10 cellular contexts compared by ENCODE assay signal in the genomic region with DNA sequence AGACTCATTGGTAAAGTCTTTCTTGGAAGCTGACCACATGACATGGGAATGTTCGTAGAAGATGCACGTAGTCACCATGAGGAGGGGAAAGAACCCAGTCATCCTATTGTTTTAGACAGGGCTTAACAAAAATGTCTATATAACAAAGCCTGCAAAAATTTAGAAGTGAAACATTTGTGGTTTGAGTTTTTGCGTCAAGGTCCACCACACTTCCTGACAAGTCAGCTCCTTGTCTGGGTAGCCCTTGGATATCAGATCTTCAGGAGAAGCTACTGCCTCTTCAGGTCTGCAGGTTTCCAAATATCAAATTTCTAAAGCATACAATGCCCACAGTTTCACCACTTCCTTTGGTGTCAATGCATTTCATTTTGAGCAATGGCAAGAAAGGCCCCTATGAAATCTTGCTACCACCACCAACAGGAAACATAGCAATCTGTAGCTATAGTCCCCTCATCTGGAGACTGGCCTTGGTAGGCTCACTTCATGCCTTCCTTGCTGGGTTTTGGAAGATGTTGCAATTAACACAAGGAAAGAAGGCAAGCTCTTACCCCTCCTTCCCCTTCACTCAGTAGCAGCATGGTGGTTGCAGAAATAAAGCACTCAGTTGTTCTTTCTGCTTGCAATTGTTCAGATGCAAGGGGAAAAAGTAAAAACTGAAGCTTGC.
A peak's percentile ranks its signal among the peaks of the same experiment; 100 is the strongest.
DNase-seq lines count a peak whose midpoint lies in the region; ATAC-seq, FAIRE-seq and TF ChIP-seq lines count a peak whose summit lies in the region.
"Had no signal": no experiment of that assay in that cellular context is flagged by ENCODE, and none has a peak within 500 bp of the region (broad histone marks: within the 10 kb centered on the region; RNA-seq: fewer than 3 reads in every experiment).

No MANE protein-coding gene starts in this region.

- H3K27ac ChIP-seq in small intestine (ENCODE audit: low read depth in 1 of 2, low read length in 1 of 2) (peak overlapping the region; percentile 50 to 57), psoas muscle (no peak overlapping the region)

- peaks cover 6 to 8% of the 10 kb centered on the region in 2 donors for H3K4me1 ChIP-seq in small intestine (ENCODE audit: control insufficient read depth in 2 of 2, insufficient read depth in 1 of 2, low read depth in 1 of 2, low read length in 1 of 2)
- no peaks in the 10 kb centered on the region for H3K4me1 ChIP-seq in psoas muscle

- peak; percentile 45 for DNase-seq in activated CD4-positive, alpha-beta T cell treated with anti-CD3 and anti-CD28 coated beads for 36 hours
- DNase-seq in activated CD4-positive, alpha-beta T cell treated with anti-CD3 and anti-CD28 coated beads, Interleukin-2, amount 50 U/mL, for 1 hour: no peak
- DNase-seq in NOMO-1 treated with dmso at 0.1 percent for 144 hours (lab: John Stamatoyannopoulos, UW; ENCODE audit: unreplicated experiment) (peak; percentile 84), small intestine (peak; percentile 24), COLO829 (ENCODE audit: low spot score) (no peak), DMS 273 treated with DMSO at 0.1 percent for 48 hours (lab: John Stamatoyannopoulos, UW) (no peak), psoas muscle (no peak)
- peak in 1 of 2 donors; percentile 14 for DNase-seq in central memory CD8-positive, alpha-beta T cell (ENCODE audit: low spot score in 2 of 2)

- H3K9me3 ChIP-seq in small intestine (ENCODE audit: control insufficient read depth, low read depth): no peaks in the 10 kb centered on the region
- no peaks in the 10 kb centered on the region for H3K9me3 ChIP-seq in psoas muscle
- H3K9me3 ChIP-seq: A549 had no signal

- H3K4me3 ChIP-seq in small intestine (ENCODE audit: low read depth in 1 of 2, low read length in 2 of 2) (no peak overlapping the region), psoas muscle (no peak overlapping the region)
- H3K4me3 ChIP-seq: A549 had no signal

- intact Hi-C loops in activated CD4-positive, alpha-beta T cell treated with anti-CD3 and anti-CD28 coated beads for 36 hours (cut with DNase I, micrococcal nuclease): loop anchor here (1.0 to 5.0 kb wide), 9 partner anchors 76 to 413 kb away; a partner anchor contains a TSS
- intact Hi-C loops in psoas muscle (cut with DNase I): no loop called here

- no peaks in the 10 kb centered on the region for H3K36me3 Mint-ChIP-seq in activated CD4-positive, alpha-beta T cell treated with anti-CD3 and anti-CD28 coated beads for 36 hours (ENCODE audit: low read depth)
- peaks cover 4% of the 10 kb centered on the region for H3K36me3 Mint-ChIP-seq in central memory CD8-positive, alpha-beta T cell (ENCODE audit: insufficient read depth)

- H3K4me1 Mint-ChIP-seq in activated CD4-positive, alpha-beta T cell treated with anti-CD3 and anti-CD28 coated beads for 36 hours: peaks cover 32% of the 10 kb centered on the region
- peaks cover 20% of the 10 kb centered on the region for H3K4me1 Mint-ChIP-seq in central memory CD8-positive, alpha-beta T cell
- H3K4me1 Mint-ChIP-seq: nephron had no signal

- H3K27me3 Mint-ChIP-seq in activated CD4-positive, alpha-beta T cell treated with anti-CD3 and anti-CD28 coated beads for 36 hours: peaks cover 3% of the 10 kb centered on the region
- H3K27me3 Mint-ChIP-seq in central memory CD8-positive, alpha-beta T cell: no peaks in the 10 kb centered on the region

- CTCF ChIA-PET in activated CD4-positive, alpha-beta T cell treated with anti-CD3 and anti-CD28 coated beads for 36 hours (lab: Charles Lee): interaction anchor here (0.6 to 5.6 kb wide), 19 partner anchors 11 to 616 kb away, joined by 3 to 30 read pairs (median 3); no protein-coding TSS in a partner anchor

- ATAC-seq in activated CD4-positive, alpha-beta T cell treated with anti-CD3 and anti-CD28 coated beads for 36 hours: peak; percentile 61
- ATAC-seq in central memory CD8-positive, alpha-beta T cell (replicated peaks; ENCODE audit: extremely low read depth, poor library complexity, severe bottlenecking): peak; percentile 61
- ATAC-seq in psoas muscle: no peak

- no peak overlapping the region for H3K4me3 Mint-ChIP-seq in activated CD4-positive, alpha-beta T cell treated with anti-CD3 and anti-CD28 coated beads for 36 hours
- H3K4me3 Mint-ChIP-seq in central memory CD8-positive, alpha-beta T cell: no peak overlapping the region
- H3K4me3 Mint-ChIP-seq: nephron had no signal

- no peak for FAIRE-seq in small intestine (lab: Jason Lieb, UNC)
- FAIRE-seq: A549 had no signal

- H3K9me3 Mint-ChIP-seq in activated CD4-positive, alpha-beta T cell treated with anti-CD3 and anti-CD28 coated beads for 36 hours (ENCODE audit: low read depth): no peaks in the 10 kb centered on the region
- H3K9me3 Mint-ChIP-seq in central memory CD8-positive, alpha-beta T cell: no peaks in the 10 kb centered on the region
- H3K9me3 Mint-ChIP-seq: nephron had no signal

- no peak for TF ChIP-seq CTCF in psoas muscle (IDR thresholded peaks at IDR 0.05)

- POLR2A ChIA-PET in activated CD4-positive, alpha-beta T cell treated with anti-CD3 and anti-CD28 coated beads for 36 hours (lab: Charles Lee): interaction anchor here (0.6 to 1.7 kb wide), 6 partner anchors 24 to 413 kb away, joined by 3 to 9 read pairs (median 4); no protein-coding TSS in a partner anchor

- peak overlapping the region; percentile 88 for H3K27ac Mint-ChIP-seq in activated CD4-positive, alpha-beta T cell treated with anti-CD3 and anti-CD28 coated beads for 36 hours
- H3K27ac Mint-ChIP-seq in central memory CD8-positive, alpha-beta T cell (ENCODE audit: low read depth): peak overlapping the region; percentile 76

- no peaks in the 10 kb centered on the region for H3K27me3 ChIP-seq in small intestine (ENCODE audit: control insufficient read depth in 2 of 2, insufficient read depth in 2 of 2, low read length in 2 of 2)
- no peaks in the 10 kb centered on the region for H3K27me3 ChIP-seq in psoas muscle (ENCODE audit: insufficient read depth in 3 of 3, low read length in 2 of 3)

- 59 to 92% (median 62%) methylated on average over 3 of the region's 3 CpGs for WGBS in small intestine, 3 donors
- WGBS in psoas muscle, 3 donors: 77 to 89% (median 83%) methylated on average over 3 of the region's 3 CpGs

- H3K36me3 ChIP-seq in small intestine (ENCODE audit: control insufficient read depth in 2 of 2, insufficient read depth in 2 of 2, low read length in 2 of 2) (no peaks in the 10 kb centered on the region), psoas muscle (ENCODE audit: insufficient read depth in 1 of 2, low read depth in 1 of 2) (no peaks in the 10 kb centered on the region)

Comparison
In these comparisons a context has a peak if more than half of its experiments do, and no peak if none do; other contexts are left out.
1. DNase-seq: peak in activated CD4-positive, alpha-beta T cell treated with anti-CD3 and anti-CD28 coated beads for 36 hours (single experiment), NOMO-1 treated with dmso at 0.1 percent for 144 hours (single experiment) and small intestine (single experiment); none in activated CD4-positive, alpha-beta T cell treated with anti-CD3 and anti-CD28 coated beads, Interleukin-2, amount 50 U/mL, for 1 hour (single experiment), COLO829 (single experiment), DMS 273 treated with DMSO at 0.1 percent for 48 hours (single experiment) and psoas muscle (0 of 2).
2. ATAC-seq: peak in activated CD4-positive, alpha-beta T cell treated with anti-CD3 and anti-CD28 coated beads for 36 hours (single experiment) and central memory CD8-positive, alpha-beta T cell (single experiment); none in psoas muscle (0 of 4).
3. intact Hi-C loops: an anchor here in activated CD4-positive, alpha-beta T cell treated with anti-CD3 and anti-CD28 coated beads for 36 hours (1.0 to 5.0 kb wide); none called in psoas muscle.